In the genomic region with DNA sequence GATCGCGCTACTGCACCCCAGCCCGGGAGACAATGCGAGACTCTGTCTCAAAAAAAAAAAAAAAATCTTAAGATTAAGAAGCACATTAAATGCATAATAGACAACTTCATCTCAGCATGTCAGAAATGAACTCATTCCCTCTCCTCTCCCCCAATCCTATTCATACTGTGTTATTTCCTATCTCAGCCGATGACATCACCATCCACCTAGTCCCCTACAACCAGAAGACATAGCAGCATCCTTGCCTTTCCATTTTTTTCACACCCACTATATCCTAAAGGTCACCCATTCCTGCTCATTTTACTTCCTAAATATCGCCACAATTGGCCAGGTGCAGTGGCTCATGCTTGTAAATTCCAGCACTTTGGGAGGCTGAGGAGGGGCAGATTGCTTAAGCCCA, we compare ENCODE assay signal across 31 cellular contexts.
"Had no signal": no experiment of that assay in that cellular context is flagged by ENCODE, and none has a peak within 500 bp of the region (broad histone marks: within the 10 kb centered on the region; RNA-seq: fewer than 3 reads in every experiment).

No MANE protein-coding gene starts in this region.

- DNase-seq: activated B cell treated with CpG ODN at 0.5 μM for 24 hours; activated CD4-positive, alpha-beta memory T cell treated with anti-CD3 and anti-CD28 coated beads, Interleukin-2, amount 10 ng/mL, durations not matched to agents 7 days and 5 days; activated CD4-positive, alpha-beta T cell treated with anti-CD3 and anti-CD28 coated beads for 1 hour; activated CD4-positive, alpha-beta T cell treated with anti-CD3 and anti-CD28 coated beads for 36 hours; activated CD4-positive, alpha-beta T cell treated with anti-CD3 and anti-CD28 coated beads for 48 hours; activated CD4-positive, alpha-beta T cell treated with anti-CD3 and anti-CD28 coated beads, Interleukin-2, amount 10 ng/mL, durations not matched to agents 7 days and 5 days; activated CD4-positive, alpha-beta T cell treated with anti-CD3 and anti-CD28 coated beads, Interleukin-2, amount 50 U/mL, for 48 hours; activated CD8-positive, alpha-beta memory T cell treated with anti-CD3 and anti-CD28 coated beads for 24 hours; activated CD8-positive, alpha-beta memory T cell treated with anti-CD3 and anti-CD28 coated beads, Interleukin-2, amount 10 ng/mL, durations not matched to agents 7 days and 5 days; activated CD8-positive, alpha-beta memory T cell treated with anti-CD3 and anti-CD28 coated beads, Interleukin-2, amount 50 U/mL, for 48 hours; activated CD8-positive, alpha-beta T cell treated with anti-CD3 and anti-CD28 coated beads, Interleukin-2, amount 10 ng/mL, durations not matched to agents 7 days and 5 days; activated effector memory CD4-positive, alpha-beta T cell treated with Interleukin-2 at 50 U/mL for 16 hours; activated gamma-delta T cell; activated naive CD4-positive, alpha-beta T cell treated with anti-CD3 and anti-CD28 coated beads, Interleukin-2, amount 10 ng/mL, durations not matched to agents 7 days and 5 days; activated naive CD4-positive, alpha-beta T cell treated with Interleukin-2 at 50 U/mL for 16 hours; activated naive CD8-positive, alpha-beta T cell treated with anti-CD3 and anti-CD28 coated beads, Interleukin-2, amount 10 ng/mL, durations not matched to agents 7 days and 5 days; activated naive CD8-positive, alpha-beta T cell treated with anti-CD3 and anti-CD28 coated beads, Interleukin-2, amount 50 U/mL, for 24 hours; activated T-cell treated with anti-CD3 and anti-CD28 coated beads, Interleukin-2, amount 50 U/mL, for 24 hours; activated T-cell treated with anti-CD3 and anti-CD28 coated beads, Interleukin-2, amount 50 U/mL, for 48 hours; amygdala; anterior cingulate cortex; caudate nucleus; cerebellar nuclear complex; T-helper 1 cell; T-helper 2 cell; T-helper 9 cell had no signal

- FAIRE-seq: bronchial epithelial cell, TTC549 had no signal

- H3K4me1 ChIP-seq: ascending aorta had no signal

- H3K27ac ChIP-seq: ascending aorta, cardiac muscle cell, VCaP had no signal

- ATAC-seq: activated CD4-positive, alpha-beta T cell treated with anti-CD3 and anti-CD28 coated beads for 36 hours; activated CD8-positive, alpha-beta memory T cell treated with anti-CD3 and anti-CD28 coated beads, Interleukin-2, amount 10 ng/mL, durations not matched to agents 7 days and 5 days; activated CD8-positive, alpha-beta T cell treated with anti-CD3 and anti-CD28 coated beads, Interleukin-2, amount 10 ng/mL, durations not matched to agents 7 days and 5 days; activated naive CD8-positive, alpha-beta T cell treated with anti-CD3 and anti-CD28 coated beads, Interleukin-2, amount 50 U/mL, for 24 hours had no signal

- H3K9me3 ChIP-seq: ascending aorta had no signal

- H3K27me3 ChIP-seq: ascending aorta, cardiac muscle cell had no signal

- H3K4me3 ChIP-seq: ascending aorta, cardiac muscle cell had no signal

- H3K36me3 ChIP-seq: ascending aorta, cardiac muscle cell had no signal
